ENCODE assay signal across 8 cellular contexts in genomic region chr1:78003882-78004718, GRCh38. TPM values are rescaled to one million over a fixed set of nuclear protein-coding genes. Genes with fewer than 3 reads are reported as not detected.
A peak's percentile ranks its signal among the peaks of the same experiment; 100 is the strongest.
DNase-seq lines count a peak whose midpoint lies in the region; ATAC-seq and TF ChIP-seq lines count a peak whose summit lies in the region.

No MANE protein-coding gene starts in this region.

- TF ChIP-seq CTCF in BJ (IDR thresholded peaks at IDR 0.05; ENCODE audit: insufficient read depth, low read depth, low read length), result no peak
- no peak for TF ChIP-seq CTCF in OCI-LY1 (IDR thresholded peaks at IDR 0.05; ENCODE audit: low read length)
- no peak for TF ChIP-seq CTCF in fibroblast of mammary gland (conservative IDR thresholded peaks at IDR 0.05; ENCODE audit: control insufficient read depth, insufficient read depth, low read depth, low read length)
- TF ChIP-seq CTCF in upper lobe of right lung (IDR thresholded peaks at IDR 0.05), result no peak

- H3K27ac Mint-ChIP-seq in natural killer cell treated with Interleukin-12 subunit alpha and Interleukin-12 subunit beta and Interleukin-15 and Interleukin-18, amount 100 ng/mL, for 72 hours, result peak overlapping the region; percentile 96 to 100

- H4K20me1 ChIP-seq in OCI-LY1 (ENCODE audit: insufficient read depth, low read length), result no peaks in the 10 kb centered on the region

- peaks cover 40% of the 10 kb centered on the region for H3K79me2 ChIP-seq in OCI-LY1 (ENCODE audit: insufficient read depth, low read length)

- peaks cover 18 to 27% of the 10 kb centered on the region in 2 donors for H3K4me1 Mint-ChIP-seq in natural killer cell treated with Interleukin-12 subunit alpha and Interleukin-12 subunit beta and Interleukin-15 and Interleukin-18, amount 100 ng/mL, for 72 hours (ENCODE audit: low read depth in 2 of 2)

- peak overlapping the region; percentile 94 for H3K4me3 Mint-ChIP-seq in natural killer cell treated with Interleukin-12 subunit alpha and Interleukin-12 subunit beta and Interleukin-15 and Interleukin-18, amount 100 ng/mL, for 72 hours

- H3K9ac ChIP-seq in OCI-LY1 (ENCODE audit: low read length), result peak overlapping the region; percentile 75

- CTCF ChIA-PET in BJ (lab: Yijun Ruan, JAX), result interaction anchor here (0.6 to 1.9 kb wide), 7 partner anchors 8 to 1075 kb away, joined by 3 to 9 read pairs (median 4); no protein-coding TSS in a partner anchor

- H3K4me1 ChIP-seq in OCI-LY1 (ENCODE audit: insufficient read depth, low read length, severe bottlenecking), result peaks cover 52% of the 10 kb centered on the region
- peaks cover 14% of the 10 kb centered on the region for H3K4me1 ChIP-seq in upper lobe of right lung

- H3K27me3 Mint-ChIP-seq in natural killer cell treated with Interleukin-12 subunit alpha and Interleukin-12 subunit beta and Interleukin-15 and Interleukin-18, amount 100 ng/mL, for 72 hours, result no peaks in the 10 kb centered on the region

- DNase-seq in BJ (ENCODE audit: low read depth) (peak; percentile 19), fibroblast of mammary gland (ENCODE audit: low read depth) (peak; percentile 78), upper lobe of right lung (no peak)
- peak; percentile 44 for DNase-seq in activated T-cell treated with anti-CD3 and anti-CD28 coated beads, Interleukin-2, amount 50 U/mL, for 1 hour
- peak; percentile 70 for DNase-seq in natural killer cell treated with Interleukin-12 subunit alpha and Interleukin-12 subunit beta and Interleukin-15 and Interleukin-18, amount 100 ng/mL, for 72 hours (ENCODE audit: low spot score)

- H3K4me3 ChIP-seq in BJ (ENCODE audit: low read depth, low read length) (peak overlapping the region; percentile 68), OCI-LY1 (ENCODE audit: low read depth, low read length, poor library complexity, severe bottlenecking) (peak overlapping the region; percentile 70), fibroblast of mammary gland (ENCODE audit: control insufficient read depth, low read depth, low read length) (peak overlapping the region; percentile 82), upper lobe of right lung (peak overlapping the region; percentile 69)

- H3K36me3 ChIP-seq in BJ (ENCODE audit: control insufficient read depth, insufficient read depth, low read length), result no peaks in the 10 kb centered on the region
- H3K36me3 ChIP-seq in OCI-LY1 (ENCODE audit: insufficient read depth, low read length), result no peaks in the 10 kb centered on the region
- no peaks in the 10 kb centered on the region for H3K36me3 ChIP-seq in upper lobe of right lung

- H3F3A ChIP-seq in OCI-LY1 (ENCODE audit: insufficient read depth, low read length), result peaks cover 18% of the 10 kb centered on the region; the same call in 1 of the 2 replicates

- ATAC-seq in HG03175 (IDR thresholded peaks at IDR 0.05; ENCODE audit: unreplicated experiment), result peak; percentile 63
- peak; percentile 76 to 83 for ATAC-seq in natural killer cell treated with Interleukin-12 subunit alpha and Interleukin-12 subunit beta and Interleukin-15 and Interleukin-18, amount 100 ng/mL, for 72 hours
- peak; percentile 64 for ATAC-seq in upper lobe of right lung

- H3K4me2 ChIP-seq in OCI-LY1 (ENCODE audit: low read length), result peak overlapping the region; percentile 76

- POLR2A ChIA-PET in BJ (lab: Charles Lee), result interaction anchor here (0.5 to 2.6 kb wide), 10 partner anchors 10 to 367 kb away, joined by 3 to 14 read pairs (median 5); partner anchors contain the start of genes FUBP1 and MIGA1

- intact Hi-C loops in upper lobe of right lung (cut with DNase I), result no loop called here

- H3K27me3 ChIP-seq in BJ (ENCODE audit: control insufficient read depth, insufficient read depth, low read length) (no peaks in the 10 kb centered on the region), OCI-LY1 (ENCODE audit: insufficient read depth, low read length) (no peaks in the 10 kb centered on the region), upper lobe of right lung (no peaks in the 10 kb centered on the region)

- H3K36me3 Mint-ChIP-seq in natural killer cell treated with Interleukin-12 subunit alpha and Interleukin-12 subunit beta and Interleukin-15 and Interleukin-18, amount 100 ng/mL, for 72 hours, result no peaks in the 10 kb centered on the region

- H2AFZ ChIP-seq in OCI-LY1 (ENCODE audit: low read length), result peak overlapping the region; percentile 68; the same call in 1 of the 2 replicates

- H3K9me3 ChIP-seq in OCI-LY1 (ENCODE audit: low read length) (no peaks in the 10 kb centered on the region), upper lobe of right lung (no peaks in the 10 kb centered on the region)

- no peaks in the 10 kb centered on the region for H3K9me3 Mint-ChIP-seq in natural killer cell treated with Interleukin-12 subunit alpha and Interleukin-12 subunit beta and Interleukin-15 and Interleukin-18, amount 100 ng/mL, for 72 hours

- peak overlapping the region; percentile 92 for H3K27ac ChIP-seq in OCI-LY1 (ENCODE audit: low read depth, low read length, poor library complexity, severe bottlenecking)
- peak overlapping the region; percentile 83 for H3K27ac ChIP-seq in upper lobe of right lung

- no peaks in the 10 kb centered on the region for H3K9me2 ChIP-seq in OCI-LY1 (ENCODE audit: low read depth, low read length)

- TF ChIP-seq POLR2A in GM19099 (IDR thresholded peaks at IDR 0.05; ENCODE audit: extremely low read depth, insufficient read length, low read depth), result peak; percentile 88

RNA-seq across cellular contexts. Expression of gene DNAJB4, which starts 0.6 kb away (rescaled TPM):
- 16.7 and 39.6 TPM in 2 replicates for polyA plus RNA-seq in BJ (2011; rRNA removed)
- polyA minus RNA-seq in BJ (2011; rRNA and poly(A)+ RNA removed), result 17.2 and 21.0 TPM in 2 replicates
- 10 to 100 TPM in 1 of 2 donors, 1 to 10 TPM in 1; 8.9 to 13.2 TPM for total RNA-seq in natural killer cell treated with Interleukin-12 subunit alpha and Interleukin-12 subunit beta and Interleukin-15 and Interleukin-18, amount 100 ng/mL, for 72 hours
- total RNA-seq in upper lobe of right lung, result 35.8 TPM

RNA-seq across cellular contexts. Expression of gene FUBP1, which starts 25.2 kb away (rescaled TPM):
- 79.0 and 96.2 TPM in 2 replicates for polyA plus RNA-seq in BJ (2011; rRNA removed)
- polyA minus RNA-seq in BJ (2011; rRNA and poly(A)+ RNA removed), result 66.0 and 109 TPM in 2 replicates
- total RNA-seq in natural killer cell treated with Interleukin-12 subunit alpha and Interleukin-12 subunit beta and Interleukin-15 and Interleukin-18, amount 100 ng/mL, for 72 hours, result 100 to 1,000 TPM; 181 to 204 TPM
- 88.8 TPM for total RNA-seq in upper lobe of right lung

RNA-seq across cellular contexts. Expression of gene GIPC2, which starts 41.7 kb away (rescaled TPM):
- polyA plus RNA-seq in BJ (2011; rRNA removed), result 0.04 and 0.15 TPM in 2 replicates
- 0.09 TPM in 1 of 2 replicates, not detected in the other for polyA minus RNA-seq in BJ (2011; rRNA and poly(A)+ RNA removed)
- total RNA-seq in natural killer cell treated with Interleukin-12 subunit alpha and Interleukin-12 subunit beta and Interleukin-15 and Interleukin-18, amount 100 ng/mL, for 72 hours, result not detected
- total RNA-seq in upper lobe of right lung, result 4.1 TPM
